Comparison of ENCODE assay signal across 9 cellular contexts in genomic region chr17:76567634-76568432, GRCh38. TPM values are rescaled to one million over a fixed set of nuclear protein-coding genes. Genes with fewer than 3 reads are reported as not detected.
DNase-seq lines count a peak whose midpoint lies in the region; ATAC-seq and TF ChIP-seq lines count a peak whose summit lies in the region.
"Had no signal": no experiment of that assay in that cellular context is flagged by ENCODE, and none has a peak within 500 bp of the region (broad histone marks: within the 10 kb centered on the region; RNA-seq: fewer than 3 reads in every experiment).

No MANE protein-coding gene starts in this region.

- no peak overlapping the region for H2BK5ac ChIP-seq in trophoblast cell (ENCODE audit: low read depth, low read length, poor library complexity)

- H3K14ac ChIP-seq in trophoblast cell (ENCODE audit: low read length), result no peak overlapping the region

- H2BK120ac ChIP-seq in trophoblast cell (ENCODE audit: insufficient read depth, low read length, poor library complexity), result no peak overlapping the region

- no peaks in the 10 kb centered on the region for H3K9me3 Mint-ChIP-seq in Caco-2 (ENCODE audit: unreplicated experiment)
- no peaks in the 10 kb centered on the region for H3K9me3 Mint-ChIP-seq in natural killer cell treated with Interleukin-12 subunit alpha and Interleukin-12 subunit beta and Interleukin-15 and Interleukin-18, amount 100 ng/mL, for 72 hours
- H3K9me3 Mint-ChIP-seq: activated T-helper 1 cell treated with anti-CD3 and anti-CD28 coated beads, Interleukin-12 subunit alpha, Interleukin-12 subunit beta, Interleukin-2, Interleukin-4 antibody, amounts not matched to agents 30 ng/mL and 10 ng/mL and 1 ng/mL, durations not matched to agents 14 hours and 24 hours and 36 hours had no signal

- no peak overlapping the region for H3K23ac ChIP-seq in trophoblast cell (ENCODE audit: low read length)

- DNase-seq in Caco-2, result no peak
- DNase-seq in Karpas-422, result peak; percentile 72
- DNase-seq in body of pancreas, result peak in 3 of 4 donors; percentile 52 to 57 (median 53)
- no peak for DNase-seq in natural killer cell treated with Interleukin-12 subunit alpha and Interleukin-12 subunit beta and Interleukin-15 and Interleukin-18, amount 100 ng/mL, for 72 hours (ENCODE audit: low spot score)
- DNase-seq in trophoblast cell, result no peak
- DNase-seq in NCI-H69 (lab: John Stamatoyannopoulos, UW), result no peak
- DNase-seq in NCI-H1930 (lab: John Stamatoyannopoulos, UW), result no peak
- DNase-seq in NCI-H1092 treated with DMSO at 0.1 percent for 48 hours (lab: John Stamatoyannopoulos, UW), result no peak

- 46 to 50% methylated on average over 10 to 13 of the region's 14 CpGs for whole genome bisulfite sequencing in body of pancreas, 2 donors
- WGBS in trophoblast cell (ENCODE audit: extremely low coverage, insufficient coverage, insufficient read length), result no CpG with 5 or more reads among the region's 14 CpGs

- H3K27me3 ChIP-seq in Caco-2 (replicated peaks; ENCODE audit: control insufficient read depth, insufficient read depth, low read length) (no peaks in the 10 kb centered on the region), Karpas-422 (ENCODE audit: low read length) (no peaks in the 10 kb centered on the region), body of pancreas (no peaks in the 10 kb centered on the region), trophoblast cell (ENCODE audit: insufficient read depth, low read length) (no peaks in the 10 kb centered on the region)

- H2BK12ac ChIP-seq in trophoblast cell (ENCODE audit: low read length), result no peak overlapping the region

- H3K4me2 ChIP-seq in Karpas-422 (ENCODE audit: low read depth, low read length, poor library complexity, severe bottlenecking), result no peak overlapping the region
- H3K4me2 ChIP-seq in trophoblast cell (ENCODE audit: low read length), result no peak overlapping the region

- BruUV-seq in Caco-2 (replicated peaks; lab: Mats Ljungman, UMichigan), result no TSS peak

- H3K4me3 Mint-ChIP-seq in Caco-2 (ENCODE audit: unreplicated experiment), result no peak overlapping the region
- no peak overlapping the region for H3K4me3 Mint-ChIP-seq in natural killer cell treated with Interleukin-12 subunit alpha and Interleukin-12 subunit beta and Interleukin-15 and Interleukin-18, amount 100 ng/mL, for 72 hours
- H3K4me3 Mint-ChIP-seq: activated T-helper 1 cell treated with anti-CD3 and anti-CD28 coated beads, Interleukin-12 subunit alpha, Interleukin-12 subunit beta, Interleukin-2, Interleukin-4 antibody, amounts not matched to agents 30 ng/mL and 10 ng/mL and 1 ng/mL, durations not matched to agents 14 hours and 24 hours and 36 hours had no signal

- H3K9me2 ChIP-seq in Karpas-422 (replicated peaks; ENCODE audit: insufficient read depth, low read length), result no peaks in the 10 kb centered on the region

- intact Hi-C loops in Caco-2 (cut with micrococcal nuclease; ENCODE audit: unreplicated experiment) (no loop called here), body of pancreas (cut with DNase I) (no loop called here)

- no peak for TF ChIP-seq POLR2A in body of pancreas (IDR thresholded peaks at IDR 0.05)

- H3K27ac Mint-ChIP-seq in Caco-2 (ENCODE audit: unreplicated experiment), result peak overlapping the region; percentile 36
- H3K27ac Mint-ChIP-seq in natural killer cell treated with Interleukin-12 subunit alpha and Interleukin-12 subunit beta and Interleukin-15 and Interleukin-18, amount 100 ng/mL, for 72 hours, result peak overlapping the region; percentile 15 to 51
- H3K27ac Mint-ChIP-seq: activated T-helper 1 cell treated with anti-CD3 and anti-CD28 coated beads, Interleukin-12 subunit alpha, Interleukin-12 subunit beta, Interleukin-2, Interleukin-4 antibody, amounts not matched to agents 30 ng/mL and 10 ng/mL and 1 ng/mL, durations not matched to agents 14 hours and 24 hours and 36 hours had no signal

- no peak for TF ChIP-seq CTCF in Caco-2 (IDR thresholded peaks at IDR 0.05; ENCODE audit: insufficient read depth in 1 of 2, low read depth in 1 of 2, low read length in 1 of 2, severe bottlenecking in 1 of 2, unreplicated experiment in 1 of 2)
- TF ChIP-seq CTCF in body of pancreas (IDR thresholded peaks at IDR 0.05), result no peak

- H3K27ac ChIP-seq in Karpas-422 (ENCODE audit: low read length) (no peak overlapping the region), body of pancreas (peak overlapping the region; percentile 45 to 88 (median 71)), trophoblast cell (ENCODE audit: low read depth, low read length) (no peak overlapping the region)

- H3K79me2 ChIP-seq in Karpas-422 (ENCODE audit: low read length) (no peaks in the 10 kb centered on the region), trophoblast cell (ENCODE audit: control insufficient read depth, insufficient read depth, low read length, poor library complexity) (no peaks in the 10 kb centered on the region)

- H3K4me1 Mint-ChIP-seq in Caco-2 (ENCODE audit: low read depth, unreplicated experiment), result peaks cover 15% of the 10 kb centered on the region
- peaks cover 35 to 36% of the 10 kb centered on the region in 2 donors for H3K4me1 Mint-ChIP-seq in natural killer cell treated with Interleukin-12 subunit alpha and Interleukin-12 subunit beta and Interleukin-15 and Interleukin-18, amount 100 ng/mL, for 72 hours (ENCODE audit: low read depth in 2 of 2)

- H3K4me3 ChIP-seq in Caco-2 (ENCODE audit: low read depth, low read length), result no peak overlapping the region
- H3K4me3 ChIP-seq in Karpas-422 (ENCODE audit: low read length), result no peak overlapping the region
- H3K4me3 ChIP-seq in body of pancreas, result no peak overlapping the region
- no peak overlapping the region for H3K4me3 ChIP-seq in trophoblast cell (ENCODE audit: low read depth, low read length)

- no peak overlapping the region for H4K12ac ChIP-seq in trophoblast cell (ENCODE audit: low read depth, low read length)

- H4K8ac ChIP-seq in trophoblast cell (ENCODE audit: low read depth, low read length), result no peak overlapping the region

- no peak overlapping the region for H3K9ac ChIP-seq in Karpas-422 (ENCODE audit: low read length)
- no peak overlapping the region for H3K9ac ChIP-seq in trophoblast cell (ENCODE audit: low read length)

- H3K9me3 ChIP-seq in Caco-2 (no peaks in the 10 kb centered on the region), Karpas-422 (ENCODE audit: low read length) (no peaks in the 10 kb centered on the region), body of pancreas (no peaks in the 10 kb centered on the region), trophoblast cell (ENCODE audit: insufficient read depth, low read depth, low read length) (no peaks in the 10 kb centered on the region)

- peaks cover 24% of the 10 kb centered on the region for H4K20me1 ChIP-seq in Karpas-422 (ENCODE audit: insufficient read depth, low read depth, low read length)

- no peak overlapping the region for H3K18ac ChIP-seq in trophoblast cell (ENCODE audit: low read length)

- POLR2A ChIA-PET in Caco-2 (lab: Charles Lee), result interaction anchor here (0.7 to 1.0 kb wide), 3 partner anchors 10 to 1972 kb away, joined by 3 to 5 read pairs (median 4); no protein-coding TSS in a partner anchor

- no peak overlapping the region for H2AK5ac ChIP-seq in trophoblast cell (ENCODE audit: low read length)

- H2AFZ ChIP-seq in Karpas-422 (ENCODE audit: low read length), result no peak overlapping the region
- no peak overlapping the region for H2AFZ ChIP-seq in trophoblast cell (ENCODE audit: insufficient read depth, low read length, poor library complexity)

- H3K36me3 ChIP-seq in Caco-2 (ENCODE audit: control insufficient read depth, insufficient read depth, low read length), result peaks cover under 1% of the 10 kb centered on the region
- H3K36me3 ChIP-seq in Karpas-422 (ENCODE audit: insufficient read depth, low read length), result peaks cover 13% of the 10 kb centered on the region; the same call in 1 of the 2 replicates
- H3K36me3 ChIP-seq in body of pancreas (replicated peaks in 1 of 2; ENCODE audit: insufficient read depth in 1 of 2, low read depth in 2 of 2), result peaks cover 0 to 2% of the 10 kb centered on the region in 2 donors
- H3K36me3 ChIP-seq in trophoblast cell (ENCODE audit: control insufficient read depth in 1 of 2, insufficient read depth in 2 of 2, low read length in 2 of 2), result peaks cover 11 to 22% of the 10 kb centered on the region in 2 experiments

- H3K4me1 ChIP-seq in Caco-2 (peaks cover 20% of the 10 kb centered on the region), Karpas-422 (ENCODE audit: low read length) (no peaks in the 10 kb centered on the region), body of pancreas (peaks cover 41% of the 10 kb centered on the region), trophoblast cell (ENCODE audit: control insufficient read depth in 1 of 2, insufficient read depth in 2 of 2, low read length in 2 of 2) (peaks cover 0 to 4% of the 10 kb centered on the region in 2 experiments)

- no peak overlapping the region for H3K4ac ChIP-seq in trophoblast cell (ENCODE audit: low read depth, low read length)

- no peak overlapping the region for H4K91ac ChIP-seq in trophoblast cell (ENCODE audit: low read depth, low read length)

- ATAC-seq in body of pancreas, result peak; percentile 59
- no peak for ATAC-seq in natural killer cell treated with Interleukin-12 subunit alpha and Interleukin-12 subunit beta and Interleukin-15 and Interleukin-18, amount 100 ng/mL, for 72 hours

- peaks cover 77% of the 10 kb centered on the region for H3K36me3 Mint-ChIP-seq in Caco-2 (ENCODE audit: insufficient read depth, unreplicated experiment)
- peaks cover 17% of the 10 kb centered on the region for H3K36me3 Mint-ChIP-seq in natural killer cell treated with Interleukin-12 subunit alpha and Interleukin-12 subunit beta and Interleukin-15 and Interleukin-18, amount 100 ng/mL, for 72 hours

- H3K79me1 ChIP-seq in trophoblast cell (ENCODE audit: low read length), result no peaks in the 10 kb centered on the region

- no peaks in the 10 kb centered on the region for H3K27me3 Mint-ChIP-seq in Caco-2 (ENCODE audit: insufficient read depth, unreplicated experiment)
- H3K27me3 Mint-ChIP-seq in natural killer cell treated with Interleukin-12 subunit alpha and Interleukin-12 subunit beta and Interleukin-15 and Interleukin-18, amount 100 ng/mL, for 72 hours, result no peaks in the 10 kb centered on the region

- CTCF ChIA-PET in Caco-2 (lab: Charles Lee), result interaction anchor here (0.6 to 2.9 kb wide), 5 partner anchors 10 to 114 kb away, joined by 3 to 10 read pairs (median 5); no protein-coding TSS in a partner anchor

RNA-seq across cellular contexts. Expression of gene ST6GALNAC2, which starts 17.8 kb away (rescaled TPM):
- 0.77 and 2.5 TPM in 2 replicates for total RNA-seq in Caco-2 (2022)
- not detected in 2 replicates for total RNA-seq in Karpas-422 (2014; rRNA removed; shearing (Covaris generic); ENCODE audit: low replicate concordance)
- 10 to 100 TPM in 1 of 2 donors, 1 to 10 TPM in 1; 6.9 to 10.1 TPM for total RNA-seq in body of pancreas
- under 1 TPM in 1 of 2 donors, not detected in 1; 0.62 TPM for total RNA-seq in natural killer cell treated with Interleukin-12 subunit alpha and Interleukin-12 subunit beta and Interleukin-15 and Interleukin-18, amount 100 ng/mL, for 72 hours
- 19.9 and 21.5 TPM in 2 replicates for polyA plus RNA-seq in trophoblast cell (2013)
- total RNA-seq: activated T-helper 1 cell treated with anti-CD3 and anti-CD28 coated beads, Interleukin-12 subunit alpha, Interleukin-12 subunit beta, Interleukin-2, Interleukin-4 antibody, amounts not matched to agents 30 ng/mL and 10 ng/mL and 1 ng/mL, durations not matched to agents 14 hours and 24 hours and 36 hours had no signal

RNA-seq across cellular contexts. Expression of gene PRCD, which starts 28.0 kb away (rescaled TPM):
- total RNA-seq in Caco-2 (2022), result not detected in 2 replicates
- 0.37 and 0.69 TPM in 2 replicates for total RNA-seq in Karpas-422 (2014; rRNA removed; shearing (Covaris generic); ENCODE audit: low replicate concordance)
- 1 to 10 TPM in 1 of 2 donors, under 1 TPM in 1; 0.52 to 4.6 TPM for total RNA-seq in body of pancreas
- under 1 TPM in 1 of 2 donors, not detected in 1; 0.78 TPM for total RNA-seq in natural killer cell treated with Interleukin-12 subunit alpha and Interleukin-12 subunit beta and Interleukin-15 and Interleukin-18, amount 100 ng/mL, for 72 hours
- 0.23 and 0.50 TPM in 2 replicates for polyA plus RNA-seq in trophoblast cell (2013)
- total RNA-seq: activated T-helper 1 cell treated with anti-CD3 and anti-CD28 coated beads, Interleukin-12 subunit alpha, Interleukin-12 subunit beta, Interleukin-2, Interleukin-4 antibody, amounts not matched to agents 30 ng/mL and 10 ng/mL and 1 ng/mL, durations not matched to agents 14 hours and 24 hours and 36 hours had no signal

RNA-seq across cellular contexts. Expression of gene CYGB, which starts 30.3 kb away (rescaled TPM):
- total RNA-seq in Caco-2 (2022) (0.32 and 1.0 TPM in 2 replicates), body of pancreas (10 to 100 TPM in 1 of 2 donors, 1 to 10 TPM in 1; 9.6 to 21.1 TPM)
- total RNA-seq in Karpas-422 (2014; rRNA removed; shearing (Covaris generic); ENCODE audit: low replicate concordance), result 0.07 TPM in 1 of 2 replicates, not detected in the other
- 1 to 10 TPM; 1.0 to 2.9 TPM for total RNA-seq in natural killer cell treated with Interleukin-12 subunit alpha and Interleukin-12 subunit beta and Interleukin-15 and Interleukin-18, amount 100 ng/mL, for 72 hours
- 5.7 and 6.8 TPM in 2 replicates for polyA plus RNA-seq in trophoblast cell (2013)
- total RNA-seq: activated T-helper 1 cell treated with anti-CD3 and anti-CD28 coated beads, Interleukin-12 subunit alpha, Interleukin-12 subunit beta, Interleukin-2, Interleukin-4 antibody, amounts not matched to agents 30 ng/mL and 10 ng/mL and 1 ng/mL, durations not matched to agents 14 hours and 24 hours and 36 hours had no signal

Comparison
In these comparisons a context has a peak if more than half of its experiments do, and no peak if none do; other contexts are left out.
1. DNase-seq: peak in Karpas-422 (single experiment) and body of pancreas (3 of 4); none in Caco-2 (0 of 2), natural killer cell treated with Interleukin-12 subunit alpha and Interleukin-12 subunit beta and Interleukin-15 and Interleukin-18, amount 100 ng/mL, for 72 hours (single experiment), trophoblast cell (0 of 2), NCI-H69 (single experiment), NCI-H1930 (0 of 2) and NCI-H1092 treated with DMSO at 0.1 percent for 48 hours (single experiment).
2. H3K27ac ChIP-seq: peak in body of pancreas (4 of 4); none in Karpas-422 (single experiment) and trophoblast cell (single experiment).